Comparison of ENCODE assay signal across 8 cellular contexts in the genomic region with DNA sequence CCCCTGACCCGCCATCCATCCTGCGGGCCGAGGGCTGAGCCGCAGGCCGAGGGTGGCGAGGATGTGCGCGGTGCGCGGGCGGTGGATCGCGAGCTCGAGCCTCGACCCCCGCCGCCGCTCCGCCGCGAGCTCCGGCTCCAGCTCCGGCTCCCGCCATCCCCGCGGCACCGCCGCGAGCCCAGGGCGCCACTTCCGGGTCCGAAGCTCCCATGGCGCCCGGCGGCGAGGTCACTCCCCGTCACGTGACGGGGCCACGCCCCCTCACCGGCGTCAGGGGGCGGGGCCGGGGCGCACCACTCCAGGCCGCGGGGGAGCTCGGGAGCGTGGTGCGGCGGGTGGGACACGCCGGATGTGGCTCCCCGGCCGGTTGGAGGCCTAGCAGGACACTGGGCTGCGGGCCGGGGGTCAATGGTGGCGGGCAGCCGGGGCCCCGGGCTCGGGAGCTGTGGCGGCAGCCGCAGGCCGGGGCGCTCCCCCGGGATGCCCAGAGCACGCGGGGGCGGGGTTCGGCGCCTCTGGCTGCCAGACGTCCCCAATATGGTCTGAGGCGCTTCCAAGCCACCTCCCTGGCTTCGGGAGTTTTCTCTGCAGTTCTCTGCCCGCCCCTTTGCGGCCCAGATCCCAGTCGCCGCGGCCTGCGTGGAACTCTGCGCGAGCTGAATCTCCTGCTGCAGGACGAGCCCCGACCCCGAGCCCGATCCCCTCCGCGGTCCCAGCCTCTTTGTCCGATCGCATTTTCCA.
DNase-seq lines count a peak whose midpoint lies in the region; ATAC-seq and TF ChIP-seq lines count a peak whose summit lies in the region.

A gene with protein sequence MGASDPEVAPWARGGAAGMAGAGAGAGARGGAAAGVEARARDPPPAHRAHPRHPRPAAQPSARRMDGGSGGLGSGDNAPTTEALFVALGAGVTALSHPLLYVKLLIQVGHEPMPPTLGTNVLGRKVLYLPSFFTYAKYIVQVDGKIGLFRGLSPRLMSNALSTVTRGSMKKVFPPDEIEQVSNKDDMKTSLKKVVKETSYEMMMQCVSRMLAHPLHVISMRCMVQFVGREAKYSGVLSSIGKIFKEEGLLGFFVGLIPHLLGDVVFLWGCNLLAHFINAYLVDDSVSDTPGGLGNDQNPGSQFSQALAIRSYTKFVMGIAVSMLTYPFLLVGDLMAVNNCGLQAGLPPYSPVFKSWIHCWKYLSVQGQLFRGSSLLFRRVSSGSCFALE (minus strand): TSS at position 234 of the 741 bp plus-strand sequence. CDS start 23 bp downstream, at position 211.

- no peak for TF ChIP-seq CTCF in AG09319 (IDR thresholded peaks at IDR 0.05; ENCODE audit: low read depth, low read length)

- DNase-seq in AG09319 (ENCODE audit: extremely low read depth, low read depth) (peak; percentile 79), NCI-H345 treated with DMSO at 0.1 percent for 48 hours (lab: John Stamatoyannopoulos, UW; ENCODE audit: unreplicated experiment) (peak; percentile 74), cerebellar nuclear complex (lab: John Stamatoyannopoulos, UW) (peak; percentile 35 to 65), kidney glomerular epithelial cell (lab: John Stamatoyannopoulos, UW) (peak; percentile 72)
- peak; percentile 80 for DNase-seq in activated CD4-positive, alpha-beta T cell treated with anti-CD3 and anti-CD28 coated beads for 1 hour
- peak; percentile 72 to 79 for DNase-seq in stimulated activated CD4-positive, alpha-beta T cell treated with anti-CD3 and anti-CD28 coated beads, Interleukin-15, amount 100 ng/mL, for 48 hours (ENCODE audit: low read depth in 2 of 2)

- ATAC-seq in GM19023 (IDR thresholded peaks at IDR 0.05; ENCODE audit: unreplicated experiment) = peak; percentile 84
- peak; percentile 76 for ATAC-seq in HG03196 (IDR thresholded peaks at IDR 0.05; ENCODE audit: unreplicated experiment)

Comparison
In these comparisons a context has a peak if more than half of its experiments do, and no peak if none do; other contexts are left out.
1. Peak in every context shown above with its lines: DNase-seq and ATAC-seq.